ENCODE assay signal across 16 cellular contexts in genomic region chr13:97629601-97630272, GRCh38.
DNase-seq lines count a peak whose midpoint lies in the region; ATAC-seq and TF ChIP-seq lines count a peak whose summit lies in the region.
"Had no signal": no experiment of that assay in that cellular context is flagged by ENCODE, and none has a peak within 500 bp of the region (broad histone marks: within the 10 kb centered on the region; RNA-seq: fewer than 3 reads in every experiment).

No MANE protein-coding gene starts in this region.

- H3K27ac ChIP-seq in neural cell (ENCODE audit: low read length), result peak overlapping the region; percentile 50
- H3K27ac ChIP-seq in vagina, result no peak overlapping the region
- H3K27ac ChIP-seq: left ventricle myocardium inferior, prostate gland had no signal

- H3K9ac ChIP-seq in neural cell (ENCODE audit: low read length), result peak overlapping the region; percentile 11

- peaks cover 9% of the 10 kb centered on the region for H3K27me3 Mint-ChIP-seq in type B pancreatic cell

- peak overlapping the region; percentile 31 for H3K4me2 ChIP-seq in neural cell (ENCODE audit: low read length)

- H3F3A ChIP-seq in neural cell (ENCODE audit: insufficient read depth, low read length, poor library complexity, severe bottlenecking), result no peaks in the 10 kb centered on the region

- no peak for TF ChIP-seq RAD21 in neural cell (conservative IDR thresholded peaks at IDR 0.05)

- no peaks in the 10 kb centered on the region for H3K9me3 Mint-ChIP-seq in type B pancreatic cell
- H3K9me3 Mint-ChIP-seq: activated CD4-positive, alpha-beta T cell treated with anti-CD3 and anti-CD28 coated beads, Interleukin-2, amount 10 ng/mL, durations not matched to agents 24 days and 14 days had no signal

- H3K4me3 Mint-ChIP-seq in type B pancreatic cell, result no peak overlapping the region
- H3K4me3 Mint-ChIP-seq: activated CD4-positive, alpha-beta T cell treated with anti-CD3 and anti-CD28 coated beads, Interleukin-2, amount 10 ng/mL, durations not matched to agents 24 days and 14 days; activated naive CD4-positive, alpha-beta T cell treated with anti-CD3 and anti-CD28 coated beads, Interleukin-2, amount 50 U/mL, for 24 hours; stimulated activated naive CD8-positive, alpha-beta T cell treated with anti-CD3 and anti-CD28 coated beads, Interleukin-15, amount 100 ng/mL, for 72 hours had no signal

- no peaks in the 10 kb centered on the region for H4K20me1 ChIP-seq in neural cell (ENCODE audit: insufficient read depth)

- no peak for TF ChIP-seq CTCF in neural cell (IDR thresholded peaks at IDR 0.05; ENCODE audit: poor library complexity, severe bottlenecking)
- no peak for TF ChIP-seq CTCF in type B pancreatic cell (conservative IDR thresholded peaks at IDR 0.05)
- TF ChIP-seq CTCF in vagina (IDR thresholded peaks at IDR 0.05), result no peak

- H3K27ac Mint-ChIP-seq in type B pancreatic cell, result no peak overlapping the region
- H3K27ac Mint-ChIP-seq: activated CD4-positive, alpha-beta T cell treated with anti-CD3 and anti-CD28 coated beads, Interleukin-2, amount 10 ng/mL, durations not matched to agents 24 days and 14 days; activated naive CD4-positive, alpha-beta T cell treated with anti-CD3 and anti-CD28 coated beads, Interleukin-2, amount 50 U/mL, for 24 hours had no signal

- peak; percentile 55 for TF ChIP-seq EP300 in neural cell (conservative IDR thresholded peaks at IDR 0.05; ENCODE audit: poor library complexity, severe bottlenecking)

- H3K9me3 ChIP-seq in neural cell (ENCODE audit: low read length) (no peaks in the 10 kb centered on the region), vagina (peaks cover 3% of the 10 kb centered on the region)
- H3K9me3 ChIP-seq: prostate gland had no signal

- intact Hi-C loops in vagina (cut with DNase I), result no loop called here

- H3K4me1 Mint-ChIP-seq in type B pancreatic cell (ENCODE audit: unreplicated experiment), result peaks cover 17% of the 10 kb centered on the region
- H3K4me1 Mint-ChIP-seq: activated CD4-positive, alpha-beta T cell treated with anti-CD3 and anti-CD28 coated beads, Interleukin-2, amount 10 ng/mL, durations not matched to agents 24 days and 14 days; activated naive CD4-positive, alpha-beta T cell treated with anti-CD3 and anti-CD28 coated beads, Interleukin-2, amount 50 U/mL, for 24 hours; stimulated activated naive CD8-positive, alpha-beta T cell treated with anti-CD3 and anti-CD28 coated beads, Interleukin-15, amount 100 ng/mL, for 72 hours had no signal

- no peaks in the 10 kb centered on the region for H3K36me3 ChIP-seq in neural cell (ENCODE audit: insufficient read depth, low read length)
- H3K36me3 ChIP-seq in vagina, result no peaks in the 10 kb centered on the region
- H3K36me3 ChIP-seq: left ventricle myocardium inferior, prostate gland had no signal

- H3K36me3 Mint-ChIP-seq in type B pancreatic cell, result no peaks in the 10 kb centered on the region

- no peak overlapping the region for H2AFZ ChIP-seq in neural cell (ENCODE audit: low read depth, low read length)

- TF ChIP-seq POLR2A in vagina (IDR thresholded peaks at IDR 0.05), result no peak

- no peak for ATAC-seq in HG02840 (IDR thresholded peaks at IDR 0.05; ENCODE audit: low FRiP score, unreplicated experiment)

- peak; percentile 60 for DNase-seq in DMS79 (lab: John Stamatoyannopoulos, UW)
- DNase-seq in NCI-H2107 treated with DMSO at 0.1 percent for 48 hours (lab: John Stamatoyannopoulos, UW; ENCODE audit: unreplicated experiment), result peak; percentile 71
- DNase-seq in SK-N-DZ (ENCODE audit: low spot score), result peak; percentile 62
- no peak for DNase-seq in type B pancreatic cell (ENCODE audit: extremely low spot score, unreplicated experiment)
- no peak for DNase-seq in vagina (ENCODE audit: extremely low spot score in 2 of 2)
- DNase-seq in stimulated activated CD4-positive, alpha-beta T cell treated with anti-CD3 and anti-CD28 coated beads, Interleukin-4, amount 100 ng/mL, for 24 hours, result no peak
- DNase-seq: activated CD4-positive, alpha-beta T cell treated with anti-CD3 and anti-CD28 coated beads, Interleukin-2, amount 10 ng/mL, durations not matched to agents 24 days and 14 days; hippocampal formation; KBM-7; left ventricle myocardium inferior; NCI-H1048; stimulated activated naive CD8-positive, alpha-beta T cell treated with anti-CD3 and anti-CD28 coated beads, Interleukin-15, amount 100 ng/mL, for 72 hours had no signal

- H3K27me3 ChIP-seq in neural cell (ENCODE audit: insufficient read depth, low read depth, low read length) (no peaks in the 10 kb centered on the region), vagina (no peaks in the 10 kb centered on the region)

- no peaks in the 10 kb centered on the region for H3K4me1 ChIP-seq in vagina
- H3K4me1 ChIP-seq: prostate gland had no signal

- H3K9me2 ChIP-seq in neural cell (ENCODE audit: insufficient read depth, low read length), result no peaks in the 10 kb centered on the region

- no peaks in the 10 kb centered on the region for H3K79me2 ChIP-seq in neural cell (replicated peaks; ENCODE audit: insufficient read depth, low read length)

- peak overlapping the region; percentile 47 for H3K4me3 ChIP-seq in neural cell (ENCODE audit: low read length)
- H3K4me3 ChIP-seq in vagina, result no peak overlapping the region
- H3K4me3 ChIP-seq: left ventricle myocardium inferior, prostate gland had no signal

TF ChIP-seq in neural cell, 6 proteins besides CTCF, POLR2A, EP300 and RAD21:
- TF ChIP-seq POLR2AphosphoS5 (IDR thresholded peaks at IDR 0.05) (peak; percentile 18), MXI1 (conservative IDR thresholded peaks at IDR 0.05; ENCODE audit: poor library complexity, severe bottlenecking) (no peak), TAF1 (IDR thresholded peaks at IDR 0.05; ENCODE audit: low read depth) (no peak), REST (IDR thresholded peaks at IDR 0.05; ENCODE audit: borderline replicate concordance) (no peak)

Comparison
In these comparisons a context has a peak if more than half of its experiments do, and no peak if none do; other contexts are left out.
1. DNase-seq: peak in DMS79 (single experiment), NCI-H2107 treated with DMSO at 0.1 percent for 48 hours (single experiment) and SK-N-DZ (single experiment); none in type B pancreatic cell (single experiment), vagina (0 of 2) and stimulated activated CD4-positive, alpha-beta T cell treated with anti-CD3 and anti-CD28 coated beads, Interleukin-4, amount 100 ng/mL, for 24 hours (single experiment).